In genomic region chr16:83389751-83390150, GRCh38 we compare ENCODE assay signal across 19 cellular contexts.
DNase-seq lines count a peak whose midpoint lies in the region; ATAC-seq and TF ChIP-seq lines count a peak whose summit lies in the region.
"Had no signal": no experiment of that assay in that cellular context is flagged by ENCODE, and none has a peak within 500 bp of the region (broad histone marks: within the 10 kb centered on the region; RNA-seq: fewer than 3 reads in every experiment).

No MANE protein-coding gene starts in this region.

- peaks cover 14% of the 10 kb centered on the region for H3K9me3 Mint-ChIP-seq in stimulated activated effector memory CD8-positive, alpha-beta T cell treated with anti-CD3 and anti-CD28 coated beads, Interleukin-12 subunit alpha, Interleukin-12 subunit beta, amount 100 ng/mL, for 72 hours

- intact Hi-C loops in Right ventricle myocardium superior (cut with DNase I): no loop called here
- intact Hi-C loops in cardiac septum (cut with DNase I): no loop called here

- peak; percentile 38 for ATAC-seq in Right ventricle myocardium superior (ENCODE audit: poor library complexity)
- peak; percentile 42; the same call in 2 of the 3 replicates for ATAC-seq in SK-N-SH treated with all-trans-retinoic acid at 6 μM for 48 hours
- no peak for ATAC-seq in T-helper 17 cell
- ATAC-seq in stimulated activated effector memory CD8-positive, alpha-beta T cell treated with anti-CD3 and anti-CD28 coated beads, Interleukin-12 subunit alpha, Interleukin-12 subunit beta, amount 100 ng/mL, for 72 hours: no peak
- ATAC-seq in HG03196 (IDR thresholded peaks at IDR 0.05; ENCODE audit: unreplicated experiment): no peak
- ATAC-seq: Panc1 had no signal

- no peaks in the 10 kb centered on the region for H3K4me1 Mint-ChIP-seq in T-helper 17 cell
- H3K4me1 Mint-ChIP-seq in stimulated activated effector memory CD8-positive, alpha-beta T cell treated with anti-CD3 and anti-CD28 coated beads, Interleukin-12 subunit alpha, Interleukin-12 subunit beta, amount 100 ng/mL, for 72 hours: no peaks in the 10 kb centered on the region

- no peak overlapping the region for H3K27ac Mint-ChIP-seq in T-helper 17 cell
- H3K27ac Mint-ChIP-seq in stimulated activated effector memory CD8-positive, alpha-beta T cell treated with anti-CD3 and anti-CD28 coated beads, Interleukin-12 subunit alpha, Interleukin-12 subunit beta, amount 100 ng/mL, for 72 hours: no peak overlapping the region

- H3K4me3 ChIP-seq in fibroblast of villous mesenchyme (ENCODE audit: low read depth, low read length): no peak overlapping the region
- H3K4me3 ChIP-seq: GM23248, HAP-1, SK-N-MC had no signal

- no peak overlapping the region for H3K4me3 Mint-ChIP-seq in T-helper 17 cell
- no peak overlapping the region for H3K4me3 Mint-ChIP-seq in stimulated activated effector memory CD8-positive, alpha-beta T cell treated with anti-CD3 and anti-CD28 coated beads, Interleukin-12 subunit alpha, Interleukin-12 subunit beta, amount 100 ng/mL, for 72 hours

- TF ChIP-seq CTCF in fibroblast of villous mesenchyme (IDR thresholded peaks at IDR 0.05; ENCODE audit: insufficient read depth, low read depth, low read length): no peak

- DNase-seq in Right ventricle myocardium superior (no peak), cardiac septum (ENCODE audit: low spot score) (no peak), fibroblast of villous mesenchyme (ENCODE audit: low read depth) (peak; percentile 64), T-helper 17 cell (no peak), NCI-H446 treated with DMSO at 0.1 percent for 48 hours (lab: John Stamatoyannopoulos, UW) (no peak)
- DNase-seq in stimulated activated effector memory CD8-positive, alpha-beta T cell treated with anti-CD3 and anti-CD28 coated beads, Interleukin-12 subunit alpha, Interleukin-12 subunit beta, amount 100 ng/mL, for 72 hours (ENCODE audit: low spot score in 2 of 2): no peak
- DNase-seq: AML-193, DMS79 treated with DMSO at 0.1 percent for 48 hours, GM23248, NCI-H1105, NCI-H2081, NCI-H2171 treated with DMSO at 0.1 percent for 48 hours, NCI-H446, NCI-H69 had no signal

- H3K27me3 Mint-ChIP-seq in T-helper 17 cell: no peaks in the 10 kb centered on the region

- no peaks in the 10 kb centered on the region for H3K9me3 ChIP-seq in T-helper 17 cell (ENCODE audit: control insufficient read depth, low read length, poor library complexity, severe bottlenecking)
- H3K9me3 ChIP-seq: HAP-1 had no signal

- H3K36me3 Mint-ChIP-seq in T-helper 17 cell (ENCODE audit: low read depth): no peaks in the 10 kb centered on the region
- H3K36me3 Mint-ChIP-seq in stimulated activated effector memory CD8-positive, alpha-beta T cell treated with anti-CD3 and anti-CD28 coated beads, Interleukin-12 subunit alpha, Interleukin-12 subunit beta, amount 100 ng/mL, for 72 hours: no peaks in the 10 kb centered on the region

TF ChIP-seq in SK-N-SH treated with all-trans-retinoic acid at 6 μM for 48 hours, 23 proteins besides CTCF, POLR2A, EP300 and RAD21:
- TF ChIP-seq ZNF565 (CRISPR knock-in tag; conservative IDR thresholded peaks at IDR 0.05; ENCODE audit: low read depth) (no peak), CSRNP3 (CRISPR knock-in tag; IDR thresholded peaks at IDR 0.05) (no peak), TSHZ2 (CRISPR knock-in tag; IDR thresholded peaks at IDR 0.05) (no peak), RARB (CRISPR knock-in tag; IDR thresholded peaks at IDR 0.05) (no peak), ZC3H10 (CRISPR knock-in tag; IDR thresholded peaks at IDR 0.05) (no peak), TCF4 (CRISPR knock-in tag; IDR thresholded peaks at IDR 0.05; ENCODE audit: borderline replicate concordance) (no peak), ZNF70 (CRISPR knock-in tag; IDR thresholded peaks at IDR 0.05) (no peak), ARNTL (CRISPR knock-in tag; IDR thresholded peaks at IDR 0.05; ENCODE audit: borderline replicate concordance, low read depth) (no peak), CREB5 (CRISPR knock-in tag; IDR thresholded peaks at IDR 0.05; ENCODE audit: low read depth) (no peak), ISL1 (CRISPR knock-in tag; IDR thresholded peaks at IDR 0.05) (no peak), GLIS3 (CRISPR knock-in tag; IDR thresholded peaks at IDR 0.05) (no peak), CSDC2 (CRISPR knock-in tag; IDR thresholded peaks at IDR 0.05) (no peak), PATZ1 (CRISPR knock-in tag; IDR thresholded peaks at IDR 0.05; ENCODE audit: borderline replicate concordance) (no peak), SNAI2 (CRISPR knock-in tag; IDR thresholded peaks at IDR 0.05) (no peak)
TF ChIP-seq in SK-N-SH treated with all-trans-retinoic acid at 6 μM for 48 hours: peak in this region for 0.

Comparison
In these comparisons a context has a peak if more than half of its experiments do, and no peak if none do; other contexts are left out.
1. ATAC-seq: peak in Right ventricle myocardium superior (single experiment) and SK-N-SH treated with all-trans-retinoic acid at 6 μM for 48 hours (single experiment); none in T-helper 17 cell (single experiment), stimulated activated effector memory CD8-positive, alpha-beta T cell treated with anti-CD3 and anti-CD28 coated beads, Interleukin-12 subunit alpha, Interleukin-12 subunit beta, amount 100 ng/mL, for 72 hours (single experiment) and HG03196 (single experiment).